ENCODE assay signal across 12 cellular contexts in the genomic region with DNA sequence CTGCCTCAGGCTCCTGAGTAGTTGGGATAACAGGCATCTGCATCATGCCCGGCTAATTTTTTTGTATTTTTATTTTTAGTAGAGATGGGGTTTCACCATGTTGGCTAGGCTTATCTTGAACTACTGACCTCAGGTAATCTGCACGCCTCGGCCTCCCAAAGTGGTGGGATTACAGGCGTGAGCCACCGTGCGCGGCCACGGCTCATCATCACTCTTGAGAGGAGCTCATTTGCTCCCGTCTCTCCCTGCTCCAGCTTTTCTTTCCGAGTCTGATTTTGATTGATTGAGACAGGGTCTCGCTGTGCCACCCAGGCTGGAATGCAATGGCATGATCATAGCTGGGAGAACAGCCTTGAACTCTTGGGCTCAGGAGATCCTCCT. TPM values are rescaled to one million over a fixed set of nuclear protein-coding genes. Genes with fewer than 3 reads are reported as not detected.
DNase-seq lines count a peak whose midpoint lies in the region; ATAC-seq and TF ChIP-seq lines count a peak whose summit lies in the region.
"Had no signal": no experiment of that assay in that cellular context is flagged by ENCODE, and none has a peak within 500 bp of the region (broad histone marks: within the 10 kb centered on the region; RNA-seq: fewer than 3 reads in every experiment).

No MANE protein-coding gene starts in this region.

- H3K4me3 ChIP-seq in mesenchymal stem cell (ENCODE audit: insufficient read depth in 1 of 2, low read depth in 1 of 2, low read length in 2 of 2): no peak overlapping the region
- no peak overlapping the region for H3K4me3 ChIP-seq in transverse colon
- H3K4me3 ChIP-seq in MM.1S (ENCODE audit: low read length): no peak overlapping the region
- H3K4me3 ChIP-seq: cardiac muscle cell, gastroesophageal sphincter had no signal

- no peaks in the 10 kb centered on the region for H3K9me3 ChIP-seq in mesenchymal stem cell (ENCODE audit: control insufficient read depth, low read length)
- H3K9me3 ChIP-seq in transverse colon: no peaks in the 10 kb centered on the region
- H3K9me3 ChIP-seq in MM.1S (replicated peaks; ENCODE audit: insufficient read depth, low read length): no peaks in the 10 kb centered on the region
- H3K9me3 ChIP-seq: gastroesophageal sphincter had no signal

- peak overlapping the region; percentile 5 to 73 for H3K4ac ChIP-seq in mesenchymal stem cell (ENCODE audit: low read depth in 1 of 2, low read length in 2 of 2)

- H3K9me3 Mint-ChIP-seq in activated naive CD8-positive, alpha-beta T cell treated with anti-CD3 and anti-CD28 coated beads, Interleukin-2, amount 50 U/mL, for 24 hours: no peaks in the 10 kb centered on the region
- no peaks in the 10 kb centered on the region for H3K9me3 Mint-ChIP-seq in activated naive CD8-positive, alpha-beta T cell treated with anti-CD3 and anti-CD28 coated beads for 36 hours
- H3K9me3 Mint-ChIP-seq in activated CD4-positive, alpha-beta memory T cell treated with anti-CD3 and anti-CD28 coated beads for 36 hours: no peaks in the 10 kb centered on the region
- H3K9me3 Mint-ChIP-seq: activated naive CD8-positive, alpha-beta T cell treated with anti-CD3 and anti-CD28 coated beads, Interleukin-2, amount 10 ng/mL, durations not matched to agents 7 days and 5 days had no signal

- TF ChIP-seq POLR2A in transverse colon (IDR thresholded peaks at IDR 0.05): no peak

- no peak for TF ChIP-seq CTCF in transverse colon (IDR thresholded peaks at IDR 0.05)
- no peak for TF ChIP-seq CTCF in MM.1S (IDR thresholded peaks at IDR 0.05; ENCODE audit: low read length)

- H3K36me3 ChIP-seq in mesenchymal stem cell (ENCODE audit: control insufficient read depth in 1 of 2, insufficient read depth in 2 of 2, low read depth in 1 of 2, low read length in 2 of 2) (peaks cover 24 to 25% of the 10 kb centered on the region in 2 experiments), transverse colon (peaks cover 0 to 4% (median 0%) of the 10 kb centered on the region in 4 donors), MM.1S (replicated peaks; ENCODE audit: insufficient read depth, low read length) (no peaks in the 10 kb centered on the region)
- H3K36me3 ChIP-seq: cardiac muscle cell had no signal

- no peak for ATAC-seq in activated naive CD8-positive, alpha-beta T cell treated with anti-CD3 and anti-CD28 coated beads, Interleukin-2, amount 50 U/mL, for 24 hours

- peak overlapping the region; percentile 6 to 84 for H3K18ac ChIP-seq in mesenchymal stem cell (ENCODE audit: low read depth in 1 of 2, low read length in 2 of 2)

- H3K27me3 ChIP-seq in mesenchymal stem cell (ENCODE audit: control insufficient read depth in 1 of 2, insufficient read depth in 1 of 2, low read length in 2 of 2): no peaks in the 10 kb centered on the region
- no peaks in the 10 kb centered on the region for H3K27me3 ChIP-seq in transverse colon
- no peaks in the 10 kb centered on the region for H3K27me3 ChIP-seq in MM.1S (replicated peaks; ENCODE audit: insufficient read depth, low read length)
- H3K27me3 ChIP-seq: cardiac muscle cell, gastroesophageal sphincter had no signal

- H3K9me2 ChIP-seq in MM.1S (replicated peaks; ENCODE audit: insufficient read depth, low read length): no peaks in the 10 kb centered on the region

- H3K27ac ChIP-seq in mesenchymal stem cell (ENCODE audit: low read length, poor library complexity, severe bottlenecking): peak overlapping the region; percentile 87
- peak overlapping the region in 3 of 4 donors; percentile 17 to 40 (median 21) for H3K27ac ChIP-seq in transverse colon
- H3K27ac ChIP-seq in MM.1S (ENCODE audit: low read length): no peak overlapping the region
- H3K27ac ChIP-seq: parathyroid adenoma had no signal

- no peak for TF ChIP-seq EP300 in transverse colon (IDR thresholded peaks at IDR 0.05; ENCODE audit: low read depth)

- no peak overlapping the region for H3K14ac ChIP-seq in mesenchymal stem cell (ENCODE audit: low read length in 2 of 2)

- peak overlapping the region; percentile 24 for H2AK5ac ChIP-seq in mesenchymal stem cell (ENCODE audit: low read length, severe bottlenecking)

- in situ Hi-C loops in transverse colon (cut with MboI; ENCODE audit: low pct_ligation_motif_present in 1 of 4, low pct_unique_long_range_greater_than_20kb in 1 of 4, low sequenced_read_pairs in 3 of 4): no loop called here

- peak overlapping the region; percentile 69 for H3K27ac Mint-ChIP-seq in activated naive CD8-positive, alpha-beta T cell treated with anti-CD3 and anti-CD28 coated beads, Interleukin-2, amount 50 U/mL, for 24 hours
- no peak overlapping the region for H3K27ac Mint-ChIP-seq in activated naive CD8-positive, alpha-beta T cell treated with anti-CD3 and anti-CD28 coated beads for 36 hours
- H3K27ac Mint-ChIP-seq in activated CD4-positive, alpha-beta memory T cell treated with anti-CD3 and anti-CD28 coated beads for 36 hours: peak overlapping the region; percentile 69
- H3K27ac Mint-ChIP-seq: activated naive CD8-positive, alpha-beta T cell treated with anti-CD3 and anti-CD28 coated beads, Interleukin-2, amount 10 ng/mL, durations not matched to agents 7 days and 5 days had no signal

- WGBS in mesenchymal stem cell: 88% methylated on average over 11 of the region's 11 CpGs
- WGBS in transverse colon (ENCODE audit: low coverage in 1 of 2), 2 donors: 89 to 100% methylated on average over 1 to 11 of the region's 11 CpGs

- H3K23ac ChIP-seq in mesenchymal stem cell (ENCODE audit: low read length in 2 of 2): no peak overlapping the region

- H2BK120ac ChIP-seq in mesenchymal stem cell (ENCODE audit: low read depth, low read length): peak overlapping the region; percentile 54

- H3K9ac ChIP-seq in mesenchymal stem cell (ENCODE audit: low read length) (peak overlapping the region; percentile 57), MM.1S (ENCODE audit: low read length) (no peak overlapping the region)
- H3K9ac ChIP-seq: parathyroid adenoma had no signal

- H3K4me2 ChIP-seq in mesenchymal stem cell (ENCODE audit: low read length, poor library complexity, severe bottlenecking): no peak overlapping the region
- H3K4me2 ChIP-seq in MM.1S (ENCODE audit: low read depth, low read length): no peak overlapping the region

- H3K36me3 Mint-ChIP-seq in activated naive CD8-positive, alpha-beta T cell treated with anti-CD3 and anti-CD28 coated beads, Interleukin-2, amount 50 U/mL, for 24 hours (ENCODE audit: low read depth): peaks cover 39% of the 10 kb centered on the region
- H3K36me3 Mint-ChIP-seq in activated naive CD8-positive, alpha-beta T cell treated with anti-CD3 and anti-CD28 coated beads for 36 hours: peaks cover 28% of the 10 kb centered on the region
- H3K36me3 Mint-ChIP-seq in activated CD4-positive, alpha-beta memory T cell treated with anti-CD3 and anti-CD28 coated beads for 36 hours: peaks cover 46% of the 10 kb centered on the region

- peaks cover 57% of the 10 kb centered on the region for H3K79me2 ChIP-seq in MM.1S (ENCODE audit: low read length)

- H3K4me1 ChIP-seq in mesenchymal stem cell (ENCODE audit: control insufficient read depth, insufficient read depth, low read depth, low read length) (peaks cover 42% of the 10 kb centered on the region), transverse colon (peaks cover 14 to 46% (median 20%) of the 10 kb centered on the region in 4 donors), MM.1S (ENCODE audit: low read length) (0 out of 2 replicates have a peak, but pooled peaks cover under 1% of the 10 kb centered on the region)

- peak overlapping the region; percentile 52 for H4K8ac ChIP-seq in mesenchymal stem cell (ENCODE audit: low read length)

- no peaks in the 10 kb centered on the region for H3K79me1 ChIP-seq in mesenchymal stem cell (replicated peaks; ENCODE audit: low read length, poor library complexity, severe bottlenecking)

- H2BK12ac ChIP-seq in mesenchymal stem cell (ENCODE audit: low read length in 2 of 2): peak overlapping the region; percentile 16 to 18

- H2BK15ac ChIP-seq in mesenchymal stem cell (ENCODE audit: low read depth, poor library complexity, severe bottlenecking): peak overlapping the region; percentile 92

- peak overlapping the region; percentile 23 for H4K91ac ChIP-seq in mesenchymal stem cell (ENCODE audit: low read length)

- POLR2A ChIA-PET in activated CD4-positive, alpha-beta memory T cell treated with anti-CD3 and anti-CD28 coated beads for 36 hours (lab: Charles Lee): no interaction called here

- no peak overlapping the region for H2BK5ac ChIP-seq in mesenchymal stem cell (ENCODE audit: low read depth, low read length, poor library complexity, severe bottlenecking)

- H3K27me3 Mint-ChIP-seq in activated naive CD8-positive, alpha-beta T cell treated with anti-CD3 and anti-CD28 coated beads, Interleukin-2, amount 50 U/mL, for 24 hours: no peaks in the 10 kb centered on the region
- H3K27me3 Mint-ChIP-seq in activated naive CD8-positive, alpha-beta T cell treated with anti-CD3 and anti-CD28 coated beads for 36 hours: no peaks in the 10 kb centered on the region
- H3K27me3 Mint-ChIP-seq in activated CD4-positive, alpha-beta memory T cell treated with anti-CD3 and anti-CD28 coated beads for 36 hours: no peaks in the 10 kb centered on the region
- H3K27me3 Mint-ChIP-seq: activated naive CD8-positive, alpha-beta T cell treated with anti-CD3 and anti-CD28 coated beads, Interleukin-2, amount 10 ng/mL, durations not matched to agents 7 days and 5 days had no signal

- CTCF ChIA-PET in activated CD4-positive, alpha-beta memory T cell treated with anti-CD3 and anti-CD28 coated beads for 36 hours (lab: Charles Lee): interaction anchor here (1.0 to 1.9 kb wide), 8 partner anchors 10 to 31 kb away, joined by 3 to 8 read pairs (median 4); no protein-coding TSS in a partner anchor

- intact Hi-C loops in activated CD4-positive, alpha-beta memory T cell treated with anti-CD3 and anti-CD28 coated beads for 36 hours (cut with micrococcal nuclease): no loop called here
- intact Hi-C loops in transverse colon (cut with DNase I; ENCODE audit: low total_unique reads): no loop called here

- H3F3A ChIP-seq in MM.1S (ENCODE audit: insufficient read depth, low read length): no peaks in the 10 kb centered on the region; the same call in 1 of the 2 replicates

- H2AFZ ChIP-seq in mesenchymal stem cell (ENCODE audit: low read depth, low read length) (no peak overlapping the region), MM.1S (ENCODE audit: low read length) (no peak overlapping the region)
- H2AFZ ChIP-seq: parathyroid adenoma had no signal

- peaks cover 6% of the 10 kb centered on the region for H4K20me1 ChIP-seq in MM.1S (ENCODE audit: insufficient read depth, low read length)

- no peak overlapping the region for H3K4me3 Mint-ChIP-seq in activated naive CD8-positive, alpha-beta T cell treated with anti-CD3 and anti-CD28 coated beads, Interleukin-2, amount 50 U/mL, for 24 hours
- no peak overlapping the region for H3K4me3 Mint-ChIP-seq in activated naive CD8-positive, alpha-beta T cell treated with anti-CD3 and anti-CD28 coated beads for 36 hours
- no peak overlapping the region for H3K4me3 Mint-ChIP-seq in activated CD4-positive, alpha-beta memory T cell treated with anti-CD3 and anti-CD28 coated beads for 36 hours
- H3K4me3 Mint-ChIP-seq: activated naive CD8-positive, alpha-beta T cell treated with anti-CD3 and anti-CD28 coated beads, Interleukin-2, amount 10 ng/mL, durations not matched to agents 7 days and 5 days had no signal

- no peak for DNase-seq in activated naive CD8-positive, alpha-beta T cell treated with anti-CD3 and anti-CD28 coated beads, Interleukin-2, amount 50 U/mL, for 24 hours
- no peak for DNase-seq in activated naive CD8-positive, alpha-beta T cell treated with anti-CD3 and anti-CD28 coated beads for 36 hours
- DNase-seq in activated CD4-positive, alpha-beta memory T cell treated with anti-CD3 and anti-CD28 coated beads for 36 hours: no peak
- no peak for DNase-seq in mesenchymal stem cell
- no peak for DNase-seq in transverse colon
- no peak for DNase-seq in MM.1S
- no peak for DNase-seq in Kasumi-1 (lab: John Stamatoyannopoulos, UW)
- DNase-seq in HPDE6-E6E7 (ENCODE audit: extremely low spot score): no peak
- DNase-seq: activated naive CD8-positive, alpha-beta T cell treated with anti-CD3 and anti-CD28 coated beads, Interleukin-2, amount 10 ng/mL, durations not matched to agents 7 days and 5 days had no signal

- H3K4me1 Mint-ChIP-seq in activated naive CD8-positive, alpha-beta T cell treated with anti-CD3 and anti-CD28 coated beads, Interleukin-2, amount 50 U/mL, for 24 hours: peaks cover 64% of the 10 kb centered on the region
- H3K4me1 Mint-ChIP-seq in activated naive CD8-positive, alpha-beta T cell treated with anti-CD3 and anti-CD28 coated beads for 36 hours: peaks cover 42% of the 10 kb centered on the region
- peaks cover 63% of the 10 kb centered on the region for H3K4me1 Mint-ChIP-seq in activated CD4-positive, alpha-beta memory T cell treated with anti-CD3 and anti-CD28 coated beads for 36 hours (ENCODE audit: low read depth)

RNA-seq across cellular contexts. Expression of a gene that starts 12.6 kb away (rescaled TPM):
- total RNA-seq in activated naive CD8-positive, alpha-beta T cell treated with anti-CD3 and anti-CD28 coated beads for 36 hours: 10 to 100 TPM; 39.1 to 43.7 TPM
- total RNA-seq in activated CD4-positive, alpha-beta memory T cell treated with anti-CD3 and anti-CD28 coated beads for 36 hours: 10 to 100 TPM; 75.8 to 78.1 TPM
- 21.8 TPM for polyA plus RNA-seq in mesenchymal stem cell (2013, experiment 1 of 2)
- polyA plus RNA-seq in mesenchymal stem cell (2013, experiment 2 of 2): 22.1 TPM
- total RNA-seq in transverse colon: 10 to 100 TPM; 32.1 to 77.6 (median 60.1) TPM

RNA-seq across cellular contexts. Expression of a gene that starts 31.2 kb away (rescaled TPM):
- total RNA-seq in activated naive CD8-positive, alpha-beta T cell treated with anti-CD3 and anti-CD28 coated beads for 36 hours: 10 to 100 TPM; 16.6 to 17.9 TPM
- 100 to 1,000 TPM; 162 to 167 TPM for total RNA-seq in activated CD4-positive, alpha-beta memory T cell treated with anti-CD3 and anti-CD28 coated beads for 36 hours
- polyA plus RNA-seq in mesenchymal stem cell (2013, experiment 1 of 2): 64.5 TPM
- 62.3 TPM for polyA plus RNA-seq in mesenchymal stem cell (2013, experiment 2 of 2)
- 100 to 1,000 TPM in 1 of 4 donors, 10 to 100 TPM in 3; 22.3 to 230 (median 37.6) TPM for total RNA-seq in transverse colon
